Comparison of ENCODE assay signal across 24 cellular contexts in genomic region chr6:161890959-161891358, GRCh38.
DNase-seq lines count a peak whose midpoint lies in the region; ATAC-seq and TF ChIP-seq lines count a peak whose summit lies in the region.
"Had no signal": no experiment of that assay in that cellular context is flagged by ENCODE, and none has a peak within 500 bp of the region (broad histone marks: within the 10 kb centered on the region; RNA-seq: fewer than 3 reads in every experiment).

No MANE protein-coding gene starts in this region.

- no CpG with 5 or more reads among the region's 11 CpGs for WGBS in mesendoderm (ENCODE audit: extremely low coverage, insufficient coverage, low lambda C conversion rate)
- WGBS in spleen, 5 donors = 33 to 66% (median 61%) methylated on average over 11 of the region's 11 CpGs

- no peaks in the 10 kb centered on the region for H3K79me1 ChIP-seq in mesendoderm (ENCODE audit: low read length)

- intact Hi-C loops in Right ventricle myocardium inferior (cut with DNase I) = no loop called here
- intact Hi-C loops in left cardiac atrium (cut with DNase I) = no loop called here
- intact Hi-C loops in upper lobe of right lung (cut with DNase I) = no loop called here
- intact Hi-C loops in spleen (cut with DNase I; ENCODE audit: low total_unique reads) = no loop called here

- peaks cover 12% of the 10 kb centered on the region for H3K27me3 Mint-ChIP-seq in type B pancreatic cell
- H3K27me3 Mint-ChIP-seq: activated naive CD8-positive, alpha-beta T cell treated with anti-CD3 and anti-CD28 coated beads, Interleukin-2, amount 10 ng/mL, durations not matched to agents 7 days and 5 days; B cell had no signal

- no peaks in the 10 kb centered on the region for H3K36me3 Mint-ChIP-seq in type B pancreatic cell
- H3K36me3 Mint-ChIP-seq: activated naive CD8-positive, alpha-beta T cell treated with anti-CD3 and anti-CD28 coated beads, Interleukin-2, amount 10 ng/mL, durations not matched to agents 7 days and 5 days had no signal

- H4K5ac ChIP-seq in mesendoderm (ENCODE audit: low read length) = no peak overlapping the region

- no peak overlapping the region for H3K56ac ChIP-seq in mesendoderm (ENCODE audit: low read length)

- no peaks in the 10 kb centered on the region for H3K36me3 ChIP-seq in mesendoderm (ENCODE audit: control insufficient read depth, insufficient read depth, low read length)
- H3K36me3 ChIP-seq in upper lobe of right lung = no peaks in the 10 kb centered on the region
- H3K36me3 ChIP-seq in spleen = no peaks in the 10 kb centered on the region
- H3K36me3 ChIP-seq: transverse colon had no signal

- no peak overlapping the region for H3K23ac ChIP-seq in mesendoderm (ENCODE audit: low read length)

- H3K9me3 Mint-ChIP-seq in type B pancreatic cell = no peaks in the 10 kb centered on the region
- H3K9me3 Mint-ChIP-seq: activated naive CD8-positive, alpha-beta T cell treated with anti-CD3 and anti-CD28 coated beads, Interleukin-2, amount 10 ng/mL, durations not matched to agents 7 days and 5 days had no signal

- no peak overlapping the region for H3K9ac ChIP-seq in mesendoderm (ENCODE audit: low read length)
- H3K9ac ChIP-seq: GM23248, SK-N-SH had no signal

- no peak overlapping the region for H3K4ac ChIP-seq in mesendoderm (ENCODE audit: low read depth, low read length)

- H2BK120ac ChIP-seq in mesendoderm (ENCODE audit: low read depth, low read length) = no peak overlapping the region

- peaks cover 15% of the 10 kb centered on the region for H3K4me1 Mint-ChIP-seq in type B pancreatic cell (ENCODE audit: unreplicated experiment)
- H3K4me1 Mint-ChIP-seq: activated naive CD8-positive, alpha-beta T cell treated with anti-CD3 and anti-CD28 coated beads, Interleukin-2, amount 10 ng/mL, durations not matched to agents 7 days and 5 days; B cell had no signal

- H4K8ac ChIP-seq in mesendoderm (ENCODE audit: low read depth, low read length) = no peak overlapping the region

- TF ChIP-seq POLR2A in spleen (IDR thresholded peaks at IDR 0.05) = no peak

- ATAC-seq in Right ventricle myocardium inferior = peak; percentile 39
- no peak for ATAC-seq in left cardiac atrium
- ATAC-seq in upper lobe of right lung = no peak

- H3K4me1 ChIP-seq in mesendoderm (ENCODE audit: control insufficient read depth, low read depth, low read length) = no peaks in the 10 kb centered on the region
- no peaks in the 10 kb centered on the region for H3K4me1 ChIP-seq in upper lobe of right lung
- peaks cover 0 to 3% (median 0%) of the 10 kb centered on the region in 6 donors for H3K4me1 ChIP-seq in spleen
- H3K4me1 ChIP-seq: transverse colon had no signal

- H3K4me3 ChIP-seq in mesendoderm (ENCODE audit: low read length) (no peak overlapping the region), upper lobe of right lung (peak overlapping the region; percentile 17), spleen (no peak overlapping the region)
- H3K4me3 ChIP-seq: GM23248, transverse colon had no signal

- DNase-seq in Right ventricle myocardium inferior (ENCODE audit: missing footprints) (no peak), left cardiac atrium (no peak), astrocyte of the hippocampus (ENCODE audit: low read depth, low spot score) (peak; percentile 13), mesendoderm (peak; percentile 13), upper lobe of right lung (no peak), epidermal melanocyte (ENCODE audit: insufficient read length, low spot score) (no peak), spleen (no peak), type B pancreatic cell (ENCODE audit: extremely low spot score, unreplicated experiment) (no peak)
- DNase-seq: activated CD4-positive, alpha-beta T cell treated with anti-CD3 and anti-CD28 coated beads, Interleukin-2, amount 50 U/mL, for 1 hour; activated naive CD8-positive, alpha-beta T cell treated with anti-CD3 and anti-CD28 coated beads, Interleukin-2, amount 10 ng/mL, durations not matched to agents 7 days and 5 days; COR-L47; cortex of kidney; DMS79 treated with DMSO at 0.1 percent for 48 hours; glutamatergic neuron; GM23248; IMR-90; NCI-H526; SK-N-SH; stimulated activated CD4-positive, alpha-beta T cell treated with anti-CD3 and anti-CD28 coated beads, Interleukin-4, amount 100 ng/mL, for 24 hours; stimulated activated naive CD4-positive, alpha-beta T cell treated with Interleukin-2 at 50 U/mL for 16 hours; transverse colon had no signal

- H3K27ac Mint-ChIP-seq in type B pancreatic cell = no peak overlapping the region
- H3K27ac Mint-ChIP-seq: activated naive CD8-positive, alpha-beta T cell treated with anti-CD3 and anti-CD28 coated beads, Interleukin-2, amount 10 ng/mL, durations not matched to agents 7 days and 5 days; B cell had no signal

- TF ChIP-seq CTCF in upper lobe of right lung (IDR thresholded peaks at IDR 0.05) (no peak), spleen (IDR thresholded peaks at IDR 0.05 in 8 of 11, conservative IDR thresholded peaks at IDR 0.05 in 3 of 11) (no peak), type B pancreatic cell (conservative IDR thresholded peaks at IDR 0.05) (no peak)

- no peak overlapping the region for H3K4me3 Mint-ChIP-seq in type B pancreatic cell
- H3K4me3 Mint-ChIP-seq: activated naive CD8-positive, alpha-beta T cell treated with anti-CD3 and anti-CD28 coated beads, Interleukin-2, amount 10 ng/mL, durations not matched to agents 7 days and 5 days; B cell had no signal

- H3K79me2 ChIP-seq in mesendoderm (ENCODE audit: control insufficient read depth, insufficient read depth, low read length) = no peaks in the 10 kb centered on the region

- no peak overlapping the region for H2BK5ac ChIP-seq in mesendoderm (ENCODE audit: low read length)

- H2AK5ac ChIP-seq in mesendoderm (ENCODE audit: low read length) = no peak overlapping the region

- no peak overlapping the region for H3K27ac ChIP-seq in mesendoderm (ENCODE audit: low read depth, low read length)
- no peak overlapping the region for H3K27ac ChIP-seq in upper lobe of right lung
- no peak overlapping the region for H3K27ac ChIP-seq in spleen
- H3K27ac ChIP-seq: GM23248, HL-60, transverse colon, VCaP had no signal

- H3K4me2 ChIP-seq in mesendoderm (ENCODE audit: low read length) = no peak overlapping the region
- H3K4me2 ChIP-seq: SK-N-SH had no signal

- H3K18ac ChIP-seq in mesendoderm (ENCODE audit: low read length) = peak overlapping the region; percentile 84

- H3K27me3 ChIP-seq in mesendoderm (ENCODE audit: insufficient read depth, low read length, poor library complexity) (no peaks in the 10 kb centered on the region), upper lobe of right lung (no peaks in the 10 kb centered on the region), spleen (replicated peaks in 1 of 7) (no peaks in the 10 kb centered on the region)
- H3K27me3 ChIP-seq: transverse colon had no signal

- H3K9me3 ChIP-seq in upper lobe of right lung (no peaks in the 10 kb centered on the region), spleen (no peaks in the 10 kb centered on the region)
- H3K9me3 ChIP-seq: SK-N-SH, transverse colon had no signal

- H2BK15ac ChIP-seq in mesendoderm (replicated peaks; ENCODE audit: low read depth) = no peak overlapping the region

Comparison
In these comparisons a context has a peak if more than half of its experiments do, and no peak if none do; other contexts are left out.
1. DNase-seq: peak in astrocyte of the hippocampus (single experiment) and mesendoderm (single experiment); none in Right ventricle myocardium inferior (single experiment), left cardiac atrium (single experiment), upper lobe of right lung (single experiment), epidermal melanocyte (single experiment), spleen (single experiment) and type B pancreatic cell (single experiment).